Comparison of ENCODE assay signal across 8 cellular contexts in genomic region chr1:169115891-169116585, GRCh38. TPM values are rescaled to one million over a fixed set of nuclear protein-coding genes. Genes with fewer than 3 reads are reported as not detected.
DNase-seq lines count a peak whose midpoint lies in the region; ATAC-seq and FAIRE-seq lines count a peak whose summit lies in the region.

No MANE protein-coding gene starts in this region.

- H3K27ac ChIP-seq in temporal lobe (ENCODE audit: low read depth, low read length) = peak overlapping the region; percentile 75

- ATAC-seq in GM18870 (IDR thresholded peaks at IDR 0.05; ENCODE audit: unreplicated experiment) (peak; percentile 59), HG03066 (IDR thresholded peaks at IDR 0.05; ENCODE audit: low read depth, unreplicated experiment) (peak; percentile 56), GM19328 (IDR thresholded peaks at IDR 0.05; ENCODE audit: unreplicated experiment) (no peak)

- FAIRE-seq in frontal cortex (lab: Jason Lieb, UNC) = no peak

- no peaks in the 10 kb centered on the region for H3K27me3 ChIP-seq in adipocyte (replicated peaks; ENCODE audit: control insufficient read depth, insufficient read depth, low read length)

- peaks cover 22% of the 10 kb centered on the region for H3K36me3 ChIP-seq in adipocyte (ENCODE audit: control insufficient read depth, insufficient read depth, low read length, severe bottlenecking)

- peak; percentile 56 for DNase-seq in adipocyte (ENCODE audit: low read depth)
- DNase-seq in kidney tubule cell (ENCODE audit: low spot score) = peak; percentile 98
- no peak for DNase-seq in NCI-H2081 (lab: John Stamatoyannopoulos, UW)
- DNase-seq in frontal cortex (ENCODE audit: low spot score in 2 of 2) = no peak

- no peak overlapping the region for H3K9ac ChIP-seq in adipocyte (ENCODE audit: low read length)

- H3K4me3 ChIP-seq in adipocyte (ENCODE audit: low read length) = no peak overlapping the region

- H3K4me1 ChIP-seq in adipocyte (ENCODE audit: control insufficient read depth, insufficient read depth, low read length) = peaks cover 8% of the 10 kb centered on the region

- no peaks in the 10 kb centered on the region for H3K9me3 ChIP-seq in adipocyte (ENCODE audit: control insufficient read depth, low read length)

RNA-seq across cellular contexts. Expression of gene ATP1B1, which starts 9.5 kb away (rescaled TPM):
- total RNA-seq in temporal lobe (149 TPM), frontal cortex (235 TPM)

Comparison
In these comparisons a context has a peak if more than half of its experiments do, and no peak if none do; other contexts are left out.
1. DNase-seq: peak in adipocyte (single experiment) and kidney tubule cell (single experiment); none in NCI-H2081 (0 of 2) and frontal cortex (0 of 2).